In genomic region chr12:91781114-91781513, GRCh38 we compare ENCODE assay signal across 1 cellular context.
TF ChIP-seq lines count a peak whose summit lies in the region.

No MANE protein-coding gene starts in this region.

TF ChIP-seq in H1, 55 proteins besides CTCF, POLR2A, EP300 and RAD21:
- TF ChIP-seq TAF7 (optimal IDR thresholded peaks at IDR 0.05; ENCODE audit: borderline replicate concordance, low read depth, low read length) (no peak), KDM4A (IDR thresholded peaks at IDR 0.05; ENCODE audit: low read depth, low read length, severe bottlenecking) (no peak), SIX5 (IDR thresholded peaks at IDR 0.05; ENCODE audit: low read depth, low read length) (no peak), SIRT6 (IDR thresholded peaks at IDR 0.05; ENCODE audit: low read length) (no peak), BRCA1 (IDR thresholded peaks at IDR 0.05; ENCODE audit: low read depth, low read length) (no peak), RFX5 (IDR thresholded peaks at IDR 0.05; ENCODE audit: borderline replicate concordance, low read depth, low read length) (no peak), E2F6 (IDR thresholded peaks at IDR 0.05) (no peak), KDM5A (IDR thresholded peaks at IDR 0.05; ENCODE audit: low read length) (no peak), JUN (IDR thresholded peaks at IDR 0.05; ENCODE audit: low read depth, low read length) (no peak), POU5F1 (IDR thresholded peaks at IDR 0.05; ENCODE audit: low read depth, low read length) (no peak), CEBPB (IDR thresholded peaks at IDR 0.05; ENCODE audit: low read depth, low read length) (no peak), ZNF274 (IDR thresholded peaks at IDR 0.05; ENCODE audit: borderline replicate concordance, extremely low read depth, low read length) (no peak)
- TF ChIP-seq, protein P1, sequence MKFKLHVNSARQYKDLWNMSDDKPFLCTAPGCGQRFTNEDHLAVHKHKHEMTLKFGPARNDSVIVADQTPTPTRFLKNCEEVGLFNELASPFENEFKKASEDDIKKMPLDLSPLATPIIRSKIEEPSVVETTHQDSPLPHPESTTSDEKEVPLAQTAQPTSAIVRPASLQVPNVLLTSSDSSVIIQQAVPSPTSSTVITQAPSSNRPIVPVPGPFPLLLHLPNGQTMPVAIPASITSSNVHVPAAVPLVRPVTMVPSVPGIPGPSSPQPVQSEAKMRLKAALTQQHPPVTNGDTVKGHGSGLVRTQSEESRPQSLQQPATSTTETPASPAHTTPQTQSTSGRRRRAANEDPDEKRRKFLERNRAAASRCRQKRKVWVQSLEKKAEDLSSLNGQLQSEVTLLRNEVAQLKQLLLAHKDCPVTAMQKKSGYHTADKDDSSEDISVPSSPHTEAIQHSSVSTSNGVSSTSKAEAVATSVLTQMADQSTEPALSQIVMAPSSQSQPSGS (IDR thresholded peaks at IDR 0.05; ENCODE audit: low read length): no peak
